ENCODE assay signal across 15 cellular contexts in the genomic region with DNA sequence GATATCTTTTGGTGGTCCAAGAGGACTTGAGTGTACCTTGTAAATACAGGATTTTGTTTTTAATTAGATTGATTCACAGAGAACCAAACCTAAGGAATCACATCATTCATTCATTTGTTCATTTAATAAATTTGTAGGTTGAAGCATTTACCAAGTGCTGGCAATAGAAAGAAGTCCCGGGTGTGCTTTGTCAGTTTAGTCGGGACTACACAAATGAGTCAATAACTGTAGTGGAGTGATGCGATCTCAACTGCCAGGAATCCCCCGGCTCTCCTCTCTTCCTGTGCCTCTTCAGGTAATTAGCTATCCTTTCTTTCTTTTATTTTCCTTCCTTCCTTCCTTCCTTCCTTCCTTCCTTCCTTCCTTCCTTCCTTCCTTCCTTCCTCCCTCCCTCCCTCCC. TPM values are rescaled to one million over a fixed set of nuclear protein-coding genes. Genes with fewer than 3 reads are reported as not detected.
DNase-seq lines count a peak whose midpoint lies in the region; ATAC-seq and TF ChIP-seq lines count a peak whose summit lies in the region.
"Had no signal": no experiment of that assay in that cellular context is flagged by ENCODE, and none has a peak within 500 bp of the region (broad histone marks: within the 10 kb centered on the region; RNA-seq: fewer than 3 reads in every experiment).

No MANE protein-coding gene starts in this region.

- H3K36me3 ChIP-seq in OCI-LY3 (replicated peaks; ENCODE audit: low read depth, low read length) (no peaks in the 10 kb centered on the region), osteoblast (ENCODE audit: insufficient read depth, low read length) (no peaks in the 10 kb centered on the region)

- H3K4me3 ChIP-seq in OCI-LY3 (ENCODE audit: low read length) (no peak overlapping the region), osteoblast (ENCODE audit: insufficient read depth, low read length) (no peak overlapping the region)

- H4K20me1 ChIP-seq in OCI-LY3 (ENCODE audit: insufficient read depth, low read length) = no peaks in the 10 kb centered on the region
- H4K20me1 ChIP-seq in osteoblast (ENCODE audit: insufficient read depth, low read length) = no peaks in the 10 kb centered on the region

- no peak for ATAC-seq in activated CD8-positive, alpha-beta memory T cell treated with anti-CD3 and anti-CD28 coated beads, Interleukin-2, amount 10 ng/mL, durations not matched to agents 7 days and 5 days
- peak; percentile 28 for ATAC-seq in activated T-helper 17 cell treated with anti-CD3 and anti-CD28 coated beads, Interleukin-2, amount 50 U/mL, for 72 hours (replicated peaks)
- ATAC-seq in stimulated activated effector memory CD8-positive, alpha-beta T cell treated with anti-CD3 and anti-CD28 coated beads, Interleukin-12 subunit alpha, Interleukin-12 subunit beta, amount 100 ng/mL, for 72 hours = no peak
- ATAC-seq: PC-3 had no signal

- peak overlapping the region; percentile 82; the same call in 1 of the 2 replicates for H3K4me2 ChIP-seq in OCI-LY3 (ENCODE audit: low read length)
- no peak overlapping the region for H3K4me2 ChIP-seq in osteoblast (ENCODE audit: insufficient read depth, low read length)

- no peak overlapping the region for H3K4me3 Mint-ChIP-seq in activated CD8-positive, alpha-beta memory T cell treated with anti-CD3 and anti-CD28 coated beads, Interleukin-2, amount 10 ng/mL, durations not matched to agents 7 days and 5 days
- H3K4me3 Mint-ChIP-seq in activated T-helper 17 cell treated with anti-CD3 and anti-CD28 coated beads, Interleukin-2, amount 50 U/mL, for 72 hours = peak overlapping the region; percentile 96
- peak overlapping the region; percentile 87 for H3K4me3 Mint-ChIP-seq in stimulated activated effector memory CD8-positive, alpha-beta T cell treated with anti-CD3 and anti-CD28 coated beads, Interleukin-12 subunit alpha, Interleukin-12 subunit beta, amount 100 ng/mL, for 72 hours
- H3K4me3 Mint-ChIP-seq in activated naive CD8-positive, alpha-beta T cell treated with anti-CD3 and anti-CD28 coated beads for 36 hours = no peak overlapping the region

- H3K9me3 ChIP-seq in OCI-LY3 (ENCODE audit: insufficient read depth, low read length) = no peaks in the 10 kb centered on the region
- H3K9me3 ChIP-seq in osteoblast (ENCODE audit: low read depth, low read length) = no peaks in the 10 kb centered on the region

- H3K79me2 ChIP-seq in OCI-LY3 (ENCODE audit: low read length) (peaks cover 9% of the 10 kb centered on the region), osteoblast (ENCODE audit: insufficient read depth, low read length) (no peaks in the 10 kb centered on the region)

- TF ChIP-seq CTCF in OCI-LY3 (IDR thresholded peaks at IDR 0.05; ENCODE audit: low read depth, low read length) (no peak), osteoblast (IDR thresholded peaks at IDR 0.05; ENCODE audit: extremely low read depth, low read depth, low read length) (no peak)

- peak; percentile 61 for DNase-seq in activated CD8-positive, alpha-beta memory T cell treated with anti-CD3 and anti-CD28 coated beads, Interleukin-2, amount 10 ng/mL, durations not matched to agents 7 days and 5 days
- no peak for DNase-seq in activated CD8-positive, alpha-beta memory T cell treated with anti-CD3 and anti-CD28 coated beads for 24 hours
- DNase-seq in stimulated activated effector memory CD8-positive, alpha-beta T cell treated with anti-CD3 and anti-CD28 coated beads, Interleukin-12 subunit alpha, Interleukin-12 subunit beta, amount 100 ng/mL, for 72 hours (ENCODE audit: low spot score in 2 of 2) = peak in 1 of 2 donors; percentile 60
- no peak for DNase-seq in activated naive CD8-positive, alpha-beta T cell treated with anti-CD3 and anti-CD28 coated beads for 36 hours
- DNase-seq in osteoblast (ENCODE audit: insufficient read length, low spot score, missing footprints) (no peak), hippocampal formation (lab: John Stamatoyannopoulos, UW) (no peak)
- DNase-seq: 8988T, COR-L47, DMS153, GM23248, NCI-H1694 treated with DMSO at 0.1 percent for 48 hours had no signal

- peaks cover 13% of the 10 kb centered on the region for H3K36me3 Mint-ChIP-seq in activated CD8-positive, alpha-beta memory T cell treated with anti-CD3 and anti-CD28 coated beads, Interleukin-2, amount 10 ng/mL, durations not matched to agents 7 days and 5 days
- H3K36me3 Mint-ChIP-seq in activated T-helper 17 cell treated with anti-CD3 and anti-CD28 coated beads, Interleukin-2, amount 50 U/mL, for 72 hours (ENCODE audit: low read depth) = no peaks in the 10 kb centered on the region
- H3K36me3 Mint-ChIP-seq in stimulated activated effector memory CD8-positive, alpha-beta T cell treated with anti-CD3 and anti-CD28 coated beads, Interleukin-12 subunit alpha, Interleukin-12 subunit beta, amount 100 ng/mL, for 72 hours = peaks cover 8% of the 10 kb centered on the region
- peaks cover 4% of the 10 kb centered on the region for H3K36me3 Mint-ChIP-seq in activated naive CD8-positive, alpha-beta T cell treated with anti-CD3 and anti-CD28 coated beads for 36 hours
- H3K36me3 Mint-ChIP-seq: IgD-negative memory B cell had no signal

- H3K27ac ChIP-seq in OCI-LY3 (ENCODE audit: low read length) = no peak overlapping the region
- no peak overlapping the region for H3K27ac ChIP-seq in osteoblast (ENCODE audit: low read depth, low read length)

- peak overlapping the region; percentile 91 for H3K27ac Mint-ChIP-seq in activated CD8-positive, alpha-beta memory T cell treated with anti-CD3 and anti-CD28 coated beads, Interleukin-2, amount 10 ng/mL, durations not matched to agents 7 days and 5 days
- H3K27ac Mint-ChIP-seq in activated T-helper 17 cell treated with anti-CD3 and anti-CD28 coated beads, Interleukin-2, amount 50 U/mL, for 72 hours = no peak overlapping the region
- H3K27ac Mint-ChIP-seq in stimulated activated effector memory CD8-positive, alpha-beta T cell treated with anti-CD3 and anti-CD28 coated beads, Interleukin-12 subunit alpha, Interleukin-12 subunit beta, amount 100 ng/mL, for 72 hours = no peak overlapping the region
- no peak overlapping the region for H3K27ac Mint-ChIP-seq in activated naive CD8-positive, alpha-beta T cell treated with anti-CD3 and anti-CD28 coated beads for 36 hours

- H2AFZ ChIP-seq in OCI-LY3 (ENCODE audit: low read depth, low read length) (no peak overlapping the region), osteoblast (ENCODE audit: low read length) (no peak overlapping the region)

- H3K27me3 Mint-ChIP-seq in activated CD8-positive, alpha-beta memory T cell treated with anti-CD3 and anti-CD28 coated beads, Interleukin-2, amount 10 ng/mL, durations not matched to agents 7 days and 5 days = peaks cover 16% of the 10 kb centered on the region
- peaks cover 6% of the 10 kb centered on the region for H3K27me3 Mint-ChIP-seq in activated T-helper 17 cell treated with anti-CD3 and anti-CD28 coated beads, Interleukin-2, amount 50 U/mL, for 72 hours
- H3K27me3 Mint-ChIP-seq in activated naive CD8-positive, alpha-beta T cell treated with anti-CD3 and anti-CD28 coated beads for 36 hours = peaks cover 11% of the 10 kb centered on the region

- H3K9ac ChIP-seq in OCI-LY3 (ENCODE audit: low read length) = no peak overlapping the region

- H3K4me1 Mint-ChIP-seq in activated CD8-positive, alpha-beta memory T cell treated with anti-CD3 and anti-CD28 coated beads, Interleukin-2, amount 10 ng/mL, durations not matched to agents 7 days and 5 days = peaks cover 28% of the 10 kb centered on the region
- peaks cover 12% of the 10 kb centered on the region for H3K4me1 Mint-ChIP-seq in activated T-helper 17 cell treated with anti-CD3 and anti-CD28 coated beads, Interleukin-2, amount 50 U/mL, for 72 hours
- peaks cover 22% of the 10 kb centered on the region for H3K4me1 Mint-ChIP-seq in stimulated activated effector memory CD8-positive, alpha-beta T cell treated with anti-CD3 and anti-CD28 coated beads, Interleukin-12 subunit alpha, Interleukin-12 subunit beta, amount 100 ng/mL, for 72 hours
- peaks cover 23% of the 10 kb centered on the region for H3K4me1 Mint-ChIP-seq in activated naive CD8-positive, alpha-beta T cell treated with anti-CD3 and anti-CD28 coated beads for 36 hours

- CTCF ChIA-PET in activated CD8-positive, alpha-beta memory T cell treated with anti-CD3 and anti-CD28 coated beads, Interleukin-2, amount 10 ng/mL, durations not matched to agents 7 days and 5 days (lab: Charles Lee) = interaction anchor here (1.4 kb wide), 1 partner anchor 16 kb away, joined by 4 read pairs; no protein-coding TSS in a partner anchor

- H3K9me3 Mint-ChIP-seq in activated CD8-positive, alpha-beta memory T cell treated with anti-CD3 and anti-CD28 coated beads, Interleukin-2, amount 10 ng/mL, durations not matched to agents 7 days and 5 days (ENCODE audit: low read depth) = peaks cover 8% of the 10 kb centered on the region
- no peaks in the 10 kb centered on the region for H3K9me3 Mint-ChIP-seq in activated T-helper 17 cell treated with anti-CD3 and anti-CD28 coated beads, Interleukin-2, amount 50 U/mL, for 72 hours
- H3K9me3 Mint-ChIP-seq in stimulated activated effector memory CD8-positive, alpha-beta T cell treated with anti-CD3 and anti-CD28 coated beads, Interleukin-12 subunit alpha, Interleukin-12 subunit beta, amount 100 ng/mL, for 72 hours = no peaks in the 10 kb centered on the region
- H3K9me3 Mint-ChIP-seq in activated naive CD8-positive, alpha-beta T cell treated with anti-CD3 and anti-CD28 coated beads for 36 hours = no peaks in the 10 kb centered on the region

- H3K27me3 ChIP-seq in OCI-LY3 (ENCODE audit: low read depth, low read length) = peaks cover 18% of the 10 kb centered on the region
- peaks cover 2% of the 10 kb centered on the region for H3K27me3 ChIP-seq in osteoblast (ENCODE audit: insufficient read depth, low read length)

- H3K4me1 ChIP-seq in OCI-LY3 (ENCODE audit: low read length) (peaks cover 22% of the 10 kb centered on the region), osteoblast (ENCODE audit: insufficient read depth, low read length) (peaks cover 5% of the 10 kb centered on the region)

RNA-seq across cellular contexts. Expression of gene WWOX, which starts 1.4 kb away (rescaled TPM):
- 10 to 100 TPM; 25.2 to 38.8 TPM for total RNA-seq in activated CD8-positive, alpha-beta memory T cell treated with anti-CD3 and anti-CD28 coated beads, Interleukin-2, amount 10 ng/mL, durations not matched to agents 7 days and 5 days
- 10 to 100 TPM in 1 of 2 donors, 1 to 10 TPM in 1; 9.4 to 16.5 TPM for total RNA-seq in activated T-helper 17 cell treated with anti-CD3 and anti-CD28 coated beads, Interleukin-2, amount 50 U/mL, for 72 hours
- 10 to 100 TPM; 20.0 to 23.9 TPM for total RNA-seq in activated naive CD8-positive, alpha-beta T cell treated with anti-CD3 and anti-CD28 coated beads for 36 hours
- total RNA-seq in osteoblast = 23.3 and 23.9 TPM in 2 replicates

Comparison
In these comparisons a context has a peak if more than half of its experiments do, and no peak if none do; other contexts are left out.
1. H3K4me3 Mint-ChIP-seq: peak in activated T-helper 17 cell treated with anti-CD3 and anti-CD28 coated beads, Interleukin-2, amount 50 U/mL, for 72 hours (single experiment) and stimulated activated effector memory CD8-positive, alpha-beta T cell treated with anti-CD3 and anti-CD28 coated beads, Interleukin-12 subunit alpha, Interleukin-12 subunit beta, amount 100 ng/mL, for 72 hours (single experiment); none in activated CD8-positive, alpha-beta memory T cell treated with anti-CD3 and anti-CD28 coated beads, Interleukin-2, amount 10 ng/mL, durations not matched to agents 7 days and 5 days (single experiment) and activated naive CD8-positive, alpha-beta T cell treated with anti-CD3 and anti-CD28 coated beads for 36 hours (single experiment).